In the genomic region with DNA sequence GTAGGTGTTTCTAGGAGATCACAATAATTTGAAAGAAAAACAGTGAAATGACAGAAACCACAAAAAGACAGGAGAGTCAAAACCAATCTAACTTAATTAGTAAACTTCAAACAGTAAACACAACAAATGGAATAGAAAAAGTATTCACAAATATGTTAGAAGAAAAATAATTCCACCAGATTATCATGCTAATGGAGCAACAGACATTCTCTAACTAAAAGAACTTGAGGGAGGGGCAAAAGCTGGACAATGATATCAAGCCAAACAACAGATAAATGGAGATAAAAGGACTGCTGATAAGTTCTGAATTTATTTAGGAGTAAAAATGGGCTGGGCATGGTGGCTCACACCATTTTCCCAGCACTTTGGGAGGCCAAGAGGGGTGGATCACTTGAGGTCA, we compare ENCODE assay signal across 10 cellular contexts.
"Had no signal": no experiment of that assay in that cellular context is flagged by ENCODE, and none has a peak within 500 bp of the region (broad histone marks: within the 10 kb centered on the region; RNA-seq: fewer than 3 reads in every experiment).

No MANE protein-coding gene starts in this region.

- FAIRE-seq: HepG2 had no signal

- H3K4me3 Mint-ChIP-seq: HFFc6, IgD-negative memory B cell had no signal

- H3K27ac ChIP-seq: GM23248, HL-60 had no signal

- ATAC-seq: HCT116, HepG2 had no signal

- H2AFZ ChIP-seq: GM23248 had no signal

- H3K9me3 ChIP-seq: HAP-1 had no signal

- H3K27ac Mint-ChIP-seq: HFFc6, IgD-negative memory B cell had no signal

- H3K36me3 ChIP-seq: HAP-1 had no signal

- H3K4me3 ChIP-seq: GM23248, HAP-1 had no signal

- DNase-seq: GM23248, GOT3, H7, HFFc6, KG1 had no signal

- H3K9ac ChIP-seq: GM23248 had no signal
